ENCODE assay signal across 27 cellular contexts in genomic region chr5:144404021-144404420, GRCh38.
"Had no signal": no experiment of that assay in that cellular context is flagged by ENCODE, and none has a peak within 500 bp of the region (broad histone marks: within the 10 kb centered on the region; RNA-seq: fewer than 3 reads in every experiment).

No MANE protein-coding gene starts in this region.

- H3K9me3 Mint-ChIP-seq: activated naive CD8-positive, alpha-beta T cell treated with anti-CD3 and anti-CD28 coated beads, Interleukin-2, amount 10 ng/mL, durations not matched to agents 7 days and 5 days; T-helper 1 cell treated with Interleukin-12 subunit alpha and Interleukin-12 subunit beta and Interleukin-4 antibody, amounts not matched to agents 30 μg/mL and 1 μg/mL, for 36 hours had no signal

- H3K4me3 Mint-ChIP-seq: activated CD8-positive, alpha-beta T cell treated with anti-CD3 and anti-CD28 coated beads, Interleukin-2, amount 10 ng/mL, durations not matched to agents 7 days and 5 days; activated naive CD8-positive, alpha-beta T cell treated with anti-CD3 and anti-CD28 coated beads, Interleukin-2, amount 10 ng/mL, durations not matched to agents 7 days and 5 days; T-helper 1 cell treated with Interleukin-12 subunit alpha and Interleukin-12 subunit beta and Interleukin-4 antibody, amounts not matched to agents 30 μg/mL and 1 μg/mL, for 36 hours; WTC11 had no signal

- H3K4me1 ChIP-seq: adrenal gland, SJCRH30 had no signal

- H3K4me3 ChIP-seq: adrenal gland, SJCRH30 had no signal

- H3K27ac Mint-ChIP-seq: activated CD8-positive, alpha-beta T cell treated with anti-CD3 and anti-CD28 coated beads, Interleukin-2, amount 10 ng/mL, durations not matched to agents 7 days and 5 days; activated naive CD8-positive, alpha-beta T cell treated with anti-CD3 and anti-CD28 coated beads, Interleukin-2, amount 10 ng/mL, durations not matched to agents 7 days and 5 days; T-helper 1 cell treated with Interleukin-12 subunit alpha and Interleukin-12 subunit beta and Interleukin-4 antibody, amounts not matched to agents 30 μg/mL and 1 μg/mL, for 36 hours; WTC11 had no signal

- H3K9me3 ChIP-seq: adrenal gland, SJCRH30 had no signal

- H3K27me3 ChIP-seq: adrenal gland, SJCRH30 had no signal

- H3K4me1 Mint-ChIP-seq: activated naive CD8-positive, alpha-beta T cell treated with anti-CD3 and anti-CD28 coated beads, Interleukin-2, amount 10 ng/mL, durations not matched to agents 7 days and 5 days; WTC11 had no signal

- H3K36me3 ChIP-seq: adrenal gland, SJCRH30 had no signal

- H3K27ac ChIP-seq: adrenal gland, RWPE1, SJCRH30 had no signal

- H3K36me3 Mint-ChIP-seq: activated naive CD8-positive, alpha-beta T cell treated with anti-CD3 and anti-CD28 coated beads, Interleukin-2, amount 10 ng/mL, durations not matched to agents 7 days and 5 days; WTC11 had no signal

- ATAC-seq: activated CD8-positive, alpha-beta T cell treated with anti-CD3 and anti-CD28 coated beads, Interleukin-2, amount 10 ng/mL, durations not matched to agents 7 days and 5 days; Panc1; WTC11 had no signal

- DNase-seq: activated CD4-positive, alpha-beta T cell treated with anti-CD3 and anti-CD28 coated beads for 48 hours; activated CD4-positive, alpha-beta T cell treated with anti-CD3 and anti-CD28 coated beads, Interleukin-2, amount 50 U/mL, for 4 hours; activated CD4-positive, CD25-positive, alpha-beta regulatory T cell treated with anti-CD3 and anti-CD28 coated beads, Interleukin-2, amount 50 U/mL, for 72 hours; activated CD8-positive, alpha-beta memory T cell treated with anti-CD3 and anti-CD28 coated beads, Interleukin-2, amount 50 U/mL, for 48 hours; activated CD8-positive, alpha-beta T cell treated with anti-CD3 and anti-CD28 coated beads, Interleukin-2, amount 10 ng/mL, durations not matched to agents 7 days and 5 days; activated naive CD4-positive, alpha-beta T cell treated with anti-CD3 and anti-CD28 coated beads, Interleukin-2, amount 50 U/mL, for 16 hours; activated naive CD8-positive, alpha-beta T cell treated with anti-CD3 and anti-CD28 coated beads, Interleukin-2, amount 10 ng/mL, durations not matched to agents 7 days and 5 days; activated T-cell treated with anti-CD3 and anti-CD28 coated beads, Interleukin-2, amount 50 U/mL, for 1 hour; adrenal gland; anterior cingulate cortex; cerebellar nuclear complex; Kasumi-1; KBM-7; NCI-H1048; NCI-H1417; NCI-H1694; NCI-H2029 treated with DMSO at 0.1 percent for 48 hours; NCI-H524; NCI-H774; NK-92 treated with Interleukin-12 subunit alpha and Interleukin-12 subunit beta, amount 100 ng/mL, for 24 hours; OCI-M1; Right ventricle myocardium superior; SJCRH30 had no signal
